ENCODE assay signal across 16 cellular contexts in the genomic region with DNA sequence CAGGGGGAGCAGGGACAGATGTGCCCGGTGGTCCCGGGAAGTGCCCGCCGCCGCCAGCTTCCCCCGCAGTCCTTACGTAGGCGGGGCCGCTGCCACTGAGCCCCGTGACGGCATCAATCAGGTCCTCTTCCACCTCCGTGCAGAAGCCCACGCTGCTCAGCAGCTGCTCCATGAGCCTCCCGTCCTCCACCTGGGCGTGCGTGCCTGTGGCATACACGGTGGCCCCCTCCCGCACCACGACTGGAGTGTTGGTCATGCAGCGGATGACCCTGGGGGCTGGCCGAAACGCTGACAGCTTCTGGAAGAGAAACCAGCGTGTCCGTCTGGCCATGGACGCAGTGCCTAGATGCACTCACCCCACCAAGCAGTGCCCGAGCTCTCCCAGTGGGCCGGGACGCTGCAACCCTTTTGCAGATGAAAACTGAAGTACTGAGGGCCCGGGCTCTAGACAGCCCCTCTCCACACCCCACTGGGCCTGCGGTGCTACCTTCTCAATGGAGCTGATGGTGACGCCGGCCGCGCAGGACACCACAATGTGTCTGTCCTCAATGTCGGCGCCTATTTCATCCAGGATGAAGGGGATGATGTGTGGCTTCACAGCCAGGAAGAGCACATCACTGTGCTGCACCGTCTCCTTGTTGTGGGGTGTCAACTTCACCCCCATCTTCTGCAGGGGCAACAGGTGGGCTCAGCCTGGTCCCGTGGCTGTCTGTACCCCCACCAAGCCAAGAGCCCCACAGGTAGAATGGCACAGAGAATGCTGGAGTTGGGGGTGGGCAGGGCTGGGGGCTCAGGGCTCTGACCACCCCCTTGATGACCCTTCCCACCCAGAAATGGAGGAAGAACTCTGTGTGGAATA. TPM values are rescaled to one million over a fixed set of nuclear protein-coding genes. Genes with fewer than 3 reads are reported as not detected.
A peak's percentile ranks its signal among the peaks of the same experiment; 100 is the strongest.
DNase-seq lines count a peak whose midpoint lies in the region; ATAC-seq and TF ChIP-seq lines count a peak whose summit lies in the region.
"Had no signal": no experiment of that assay in that cellular context is flagged by ENCODE, and none has a peak within 500 bp of the region (broad histone marks: within the 10 kb centered on the region; RNA-seq: fewer than 3 reads in every experiment).

No MANE protein-coding gene starts in this region.

- peak overlapping the region; percentile 61 for H3K9ac ChIP-seq in NT2/D1 (ENCODE audit: insufficient read length, low read depth)

- H3K36me3 Mint-ChIP-seq in activated T-cell treated with anti-CD3 and anti-CD28 coated beads, Interleukin-2, amount 50 U/mL, for 72 hours (ENCODE audit: insufficient read depth in 2 of 2): peaks cover 0 to 15% of the 10 kb centered on the region in 2 donors
- H3K36me3 Mint-ChIP-seq in effector memory CD8-positive, alpha-beta T cell (ENCODE audit: insufficient read depth): no peaks in the 10 kb centered on the region
- peaks cover 10% of the 10 kb centered on the region for H3K36me3 Mint-ChIP-seq in stimulated activated memory B cell treated with anti-CD40 and anti-IgM and Interleukin-4, amounts not matched to agents 10 μg/mL and 1 μg/mL and 100 μg/mL, for 72 hours

- no peak for ATAC-seq in activated T-cell treated with anti-CD3 and anti-CD28 coated beads, Interleukin-2, amount 50 U/mL, for 72 hours (replicated peaks in 1 of 2)
- ATAC-seq in effector memory CD8-positive, alpha-beta T cell (replicated peaks): no peak
- ATAC-seq in stimulated activated memory B cell treated with anti-CD40 and anti-IgM and Interleukin-4, amounts not matched to agents 10 μg/mL and 1 μg/mL and 100 μg/mL, for 72 hours: no peak
- ATAC-seq in GM19452 (IDR thresholded peaks at IDR 0.05; ENCODE audit: unreplicated experiment): no peak
- ATAC-seq: body of pancreas, gastroesophageal sphincter had no signal

- H3K27ac ChIP-seq in brain microvascular endothelial cell: no peak overlapping the region
- H3K27ac ChIP-seq: body of pancreas, gastroesophageal sphincter, upper lobe of left lung had no signal

- TF ChIP-seq CTCF in brain microvascular endothelial cell (IDR thresholded peaks at IDR 0.05; ENCODE audit: low read depth, low read length, missing control alignments): no peak

- in situ Hi-C loops in brain microvascular endothelial cell (cut with HindIII; ENCODE audit: low pct_ligation_motif_present, low sequenced_read_pairs): no loop called here

- H3K4me3 Mint-ChIP-seq in activated T-cell treated with anti-CD3 and anti-CD28 coated beads, Interleukin-2, amount 50 U/mL, for 72 hours: peak overlapping the region; percentile 85 to 90
- H3K4me3 Mint-ChIP-seq in effector memory CD8-positive, alpha-beta T cell: peak overlapping the region; percentile 55 to 56
- peak overlapping the region; percentile 50 for H3K4me3 Mint-ChIP-seq in stimulated activated memory B cell treated with anti-CD40 and anti-IgM and Interleukin-4, amounts not matched to agents 10 μg/mL and 1 μg/mL and 100 μg/mL, for 72 hours

- H3K4me1 ChIP-seq in NT2/D1 (ENCODE audit: insufficient read depth, insufficient read length): peaks cover 20% of the 10 kb centered on the region

- H3K27me3 Mint-ChIP-seq in activated T-cell treated with anti-CD3 and anti-CD28 coated beads, Interleukin-2, amount 50 U/mL, for 72 hours (ENCODE audit: low read depth): no peaks in the 10 kb centered on the region
- peaks cover 6 to 36% of the 10 kb centered on the region in 2 donors for H3K27me3 Mint-ChIP-seq in effector memory CD8-positive, alpha-beta T cell
- H3K27me3 Mint-ChIP-seq in stimulated activated memory B cell treated with anti-CD40 and anti-IgM and Interleukin-4, amounts not matched to agents 10 μg/mL and 1 μg/mL and 100 μg/mL, for 72 hours: peaks cover 41% of the 10 kb centered on the region

- H3K27ac Mint-ChIP-seq in activated T-cell treated with anti-CD3 and anti-CD28 coated beads, Interleukin-2, amount 50 U/mL, for 72 hours: no peak overlapping the region
- H3K27ac Mint-ChIP-seq in effector memory CD8-positive, alpha-beta T cell: no peak overlapping the region
- H3K27ac Mint-ChIP-seq in stimulated activated memory B cell treated with anti-CD40 and anti-IgM and Interleukin-4, amounts not matched to agents 10 μg/mL and 1 μg/mL and 100 μg/mL, for 72 hours: no peak overlapping the region

- no peaks in the 10 kb centered on the region for H3K9me3 ChIP-seq in NT2/D1 (ENCODE audit: insufficient read depth, low read length)
- H3K9me3 ChIP-seq: body of pancreas, gastroesophageal sphincter, upper lobe of left lung had no signal

- DNase-seq in activated T-cell treated with anti-CD3 and anti-CD28 coated beads, Interleukin-2, amount 50 U/mL, for 72 hours: no peak
- no peak for DNase-seq in activated T-cell treated with anti-CD3 and anti-CD28 coated beads, Interleukin-2, amount 50 U/mL, for 1 hour
- DNase-seq in NT2/D1 (ENCODE audit: low read depth, low spot score) (no peak), A172 (ENCODE audit: low spot score) (no peak), brain microvascular endothelial cell (no peak)
- DNase-seq in effector memory CD8-positive, alpha-beta T cell: no peak
- DNase-seq: DMS79 treated with DMSO at 0.1 percent for 48 hours, NCI-H2029 treated with DMSO at 0.1 percent for 48 hours, NCI-H748 treated with DMSO at 0.1 percent for 48 hours, SHP77 treated with DMSO at 0.1 percent for 48 hours had no signal

- peaks cover 36% of the 10 kb centered on the region for H3K36me3 ChIP-seq in NT2/D1 (ENCODE audit: insufficient read depth, insufficient read length, low read length)
- H3K36me3 ChIP-seq in brain microvascular endothelial cell (replicated peaks): peaks cover 10% of the 10 kb centered on the region
- H3K36me3 ChIP-seq: gastroesophageal sphincter, upper lobe of left lung had no signal

- peak overlapping the region; percentile 12 for H3K4me3 ChIP-seq in NT2/D1 (ENCODE audit: insufficient read length, low read depth)
- no peak overlapping the region for H3K4me3 ChIP-seq in brain microvascular endothelial cell (ENCODE audit: low read depth, low read length)
- H3K4me3 ChIP-seq: gastroesophageal sphincter, upper lobe of left lung had no signal

- H3K9me3 Mint-ChIP-seq in activated T-cell treated with anti-CD3 and anti-CD28 coated beads, Interleukin-2, amount 50 U/mL, for 72 hours: no peaks in the 10 kb centered on the region
- H3K9me3 Mint-ChIP-seq in effector memory CD8-positive, alpha-beta T cell: no peaks in the 10 kb centered on the region
- H3K9me3 Mint-ChIP-seq in stimulated activated memory B cell treated with anti-CD40 and anti-IgM and Interleukin-4, amounts not matched to agents 10 μg/mL and 1 μg/mL and 100 μg/mL, for 72 hours: no peaks in the 10 kb centered on the region

- H3K4me1 Mint-ChIP-seq in activated T-cell treated with anti-CD3 and anti-CD28 coated beads, Interleukin-2, amount 50 U/mL, for 72 hours (ENCODE audit: low read depth): peaks cover 54% of the 10 kb centered on the region
- peaks cover 8 to 9% of the 10 kb centered on the region in 2 donors for H3K4me1 Mint-ChIP-seq in effector memory CD8-positive, alpha-beta T cell (ENCODE audit: low read depth in 2 of 2)
- peaks cover 35% of the 10 kb centered on the region for H3K4me1 Mint-ChIP-seq in stimulated activated memory B cell treated with anti-CD40 and anti-IgM and Interleukin-4, amounts not matched to agents 10 μg/mL and 1 μg/mL and 100 μg/mL, for 72 hours

- H3K27me3 ChIP-seq in NT2/D1 (ENCODE audit: insufficient read depth, insufficient read length) (peaks cover 22% of the 10 kb centered on the region), brain microvascular endothelial cell (replicated peaks) (no peaks in the 10 kb centered on the region)
- H3K27me3 ChIP-seq: body of pancreas had no signal

RNA-seq across cellular contexts. Expression of gene PYCR1, which starts 2.0 kb away (rescaled TPM):
- 100 to 1,000 TPM; 141 to 178 TPM for total RNA-seq in activated T-cell treated with anti-CD3 and anti-CD28 coated beads, Interleukin-2, amount 50 U/mL, for 72 hours
- 70.2 and 84.1 TPM in 2 replicates for total RNA-seq in A172 (2014; rRNA removed; shearing (Covaris generic))

RNA-seq across cellular contexts. Expression of gene MAFG, which starts 7.5 kb away (rescaled TPM):
- 10 to 100 TPM; 41.5 to 44.7 TPM for total RNA-seq in activated T-cell treated with anti-CD3 and anti-CD28 coated beads, Interleukin-2, amount 50 U/mL, for 72 hours
- total RNA-seq in A172 (2014; rRNA removed; shearing (Covaris generic)): 30.1 and 37.6 TPM in 2 replicates

RNA-seq across cellular contexts. Expression of gene MYADML2, which starts 12.0 kb away (rescaled TPM):
- total RNA-seq in activated T-cell treated with anti-CD3 and anti-CD28 coated beads, Interleukin-2, amount 50 U/mL, for 72 hours: not detected
- not detected in 2 replicates for total RNA-seq in A172 (2014; rRNA removed; shearing (Covaris generic))
- total RNA-seq: body of pancreas, gastroesophageal sphincter, LHCN-M2, upper lobe of left lung had no signal

RNA-seq across cellular contexts. Expression of gene SIRT7, which starts 17.1 kb away (rescaled TPM):
- 10 to 100 TPM; 42.2 to 44.2 TPM for total RNA-seq in activated T-cell treated with anti-CD3 and anti-CD28 coated beads, Interleukin-2, amount 50 U/mL, for 72 hours
- total RNA-seq in A172 (2014; rRNA removed; shearing (Covaris generic)): 34.9 and 47.0 TPM in 2 replicates

RNA-seq across cellular contexts. Expression of gene PCYT2, which starts 23.9 kb away (rescaled TPM):
- 10 to 100 TPM; 13.9 to 14.2 TPM for total RNA-seq in activated T-cell treated with anti-CD3 and anti-CD28 coated beads, Interleukin-2, amount 50 U/mL, for 72 hours
- 93.8 and 108 TPM in 2 replicates for total RNA-seq in A172 (2014; rRNA removed; shearing (Covaris generic))
